In the genomic region with DNA sequence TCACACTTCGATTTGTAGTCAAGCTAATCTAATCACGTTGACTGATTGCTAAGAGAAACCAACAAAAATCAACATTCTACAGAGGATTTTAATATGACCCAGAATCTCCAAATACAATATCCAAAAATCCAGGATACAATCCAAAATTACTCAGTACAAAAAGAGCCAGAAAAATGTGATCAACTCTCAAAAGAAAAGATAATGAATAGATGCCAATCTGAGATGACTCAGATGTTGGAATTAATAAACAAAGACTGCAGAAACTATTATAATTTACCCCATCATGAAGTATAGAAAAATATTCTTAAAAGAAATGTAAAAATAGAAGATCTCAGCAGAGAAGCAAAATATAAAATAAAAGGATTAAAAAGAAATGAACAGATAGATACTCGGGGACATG, we compare ENCODE assay signal across 20 cellular contexts. TPM values are rescaled to one million over a fixed set of nuclear protein-coding genes. Genes with fewer than 3 reads are reported as not detected.
DNase-seq lines count a peak whose midpoint lies in the region; ATAC-seq and TF ChIP-seq lines count a peak whose summit lies in the region.
"Had no signal": no experiment of that assay in that cellular context is flagged by ENCODE, and none has a peak within 500 bp of the region (broad histone marks: within the 10 kb centered on the region; RNA-seq: fewer than 3 reads in every experiment).

No MANE protein-coding gene starts in this region.

- no peak overlapping the region for H4K8ac ChIP-seq in IMR-90 (ENCODE audit: low read depth in 2 of 2, low read length in 2 of 2)
- H4K8ac ChIP-seq in mesenchymal stem cell (ENCODE audit: low read length), result no peak overlapping the region

- BruUV-seq in IMR-90 (replicated peaks; lab: Mats Ljungman, UMichigan), result no TSS peak

- TF ChIP-seq POLR2A in IMR-90 (IDR thresholded peaks at IDR 0.05; ENCODE audit: low read depth, low read length) (no peak), ovary (IDR thresholded peaks at IDR 0.05) (no peak)

- no peaks in the 10 kb centered on the region for H3K4me1 ChIP-seq in IMR-90 (ENCODE audit: control insufficient read depth, insufficient read depth, low read length)
- peaks cover 3% of the 10 kb centered on the region for H3K4me1 ChIP-seq in mesenchymal stem cell (ENCODE audit: control insufficient read depth, insufficient read depth, low read depth, low read length)
- peaks cover 2% of the 10 kb centered on the region for H3K4me1 ChIP-seq in ovary (ENCODE audit: insufficient read depth)

- H2BK120ac ChIP-seq in IMR-90 (ENCODE audit: low read depth, low read length) (no peak overlapping the region), mesenchymal stem cell (ENCODE audit: low read depth, low read length) (no peak overlapping the region)

- no peak overlapping the region for H3K4me3 ChIP-seq in AG10803 (ENCODE audit: low read length)
- H3K4me3 ChIP-seq in IMR-90 (ENCODE audit: insufficient read depth, low read depth, low read length), result no peak overlapping the region
- H3K4me3 ChIP-seq in mesenchymal stem cell (ENCODE audit: insufficient read depth in 1 of 2, low read depth in 1 of 2, low read length in 2 of 2), result peak overlapping the region in 1 of 2 experiments; percentile 52
- H3K4me3 ChIP-seq in ovary, result no peak overlapping the region
- H3K4me3 ChIP-seq: GM23338, K562, SJSA1 had no signal

- DNase-seq in AG10803 (ENCODE audit: low read depth) (peak; percentile 17), IMR-90 (no peak), mesenchymal stem cell (no peak), ovary (no peak), ecto neural progenitor cell (ENCODE audit: low spot score) (no peak), CD14-positive monocyte (ENCODE audit: low spot score) (no peak)
- no peak for DNase-seq in central memory CD8-positive, alpha-beta T cell (ENCODE audit: low spot score in 2 of 2)
- DNase-seq: Calu3; CD4-positive, alpha-beta T cell; NCI-H1092 treated with DMSO at 0.1 percent for 48 hours; NCI-H1694; NCI-H2107; NCI-H226; NCI-H526; PC-3 had no signal

- H4K91ac ChIP-seq in IMR-90 (ENCODE audit: insufficient read depth, low read depth, low read length) (no peak overlapping the region), mesenchymal stem cell (ENCODE audit: low read length) (no peak overlapping the region)

- peak; percentile 17; the same call in 1 of the 2 replicates for ATAC-seq in IMR-90 (ENCODE audit: low read depth)
- ATAC-seq in central memory CD8-positive, alpha-beta T cell (replicated peaks; ENCODE audit: extremely low read depth, poor library complexity, severe bottlenecking), result no peak
- no peak for ATAC-seq in HG03521 (IDR thresholded peaks at IDR 0.05; ENCODE audit: unreplicated experiment)
- ATAC-seq: GM23338, K562, PC-3 had no signal

- H3K56ac ChIP-seq in IMR-90 (ENCODE audit: extremely low read depth, insufficient read depth, low read length), result no peak overlapping the region

- H3K36me3 ChIP-seq in IMR-90 (ENCODE audit: control insufficient read depth, insufficient read depth, low read length) (peaks cover 18% of the 10 kb centered on the region), mesenchymal stem cell (ENCODE audit: control insufficient read depth in 1 of 2, insufficient read depth in 2 of 2, low read depth in 1 of 2, low read length in 2 of 2) (peaks cover 22 to 56% of the 10 kb centered on the region in 2 experiments), ovary (no peaks in the 10 kb centered on the region)

- H3K4me1 Mint-ChIP-seq in central memory CD8-positive, alpha-beta T cell, result peaks cover 8% of the 10 kb centered on the region
- peaks cover 24% of the 10 kb centered on the region for H3K4me1 Mint-ChIP-seq in CD14-positive monocyte
- H3K4me1 Mint-ChIP-seq: GM23338 had no signal

- H2BK20ac ChIP-seq in IMR-90 (ENCODE audit: low read depth, low read length), result no peak overlapping the region

- TF ChIP-seq CTCF in AG10803 (conservative IDR thresholded peaks at IDR 0.05; ENCODE audit: low read length), result no peak
- TF ChIP-seq CTCF in IMR-90 (conservative IDR thresholded peaks at IDR 0.05; ENCODE audit: low read depth, low read length), result no peak
- TF ChIP-seq CTCF in ovary (IDR thresholded peaks at IDR 0.05), result no peak
- TF ChIP-seq CTCF in CD14-positive monocyte (IDR thresholded peaks at IDR 0.05), result no peak

- H3K9ac ChIP-seq in IMR-90 (ENCODE audit: low read depth, low read length) (no peak overlapping the region), mesenchymal stem cell (ENCODE audit: low read length) (peak overlapping the region; percentile 51)

- peaks cover 7% of the 10 kb centered on the region for H3K9me1 ChIP-seq in IMR-90 (ENCODE audit: insufficient read depth, low read length)

- H3K14ac ChIP-seq in IMR-90 (replicated peaks; ENCODE audit: low read depth, low read length), result no peak overlapping the region
- no peak overlapping the region for H3K14ac ChIP-seq in mesenchymal stem cell (ENCODE audit: low read length in 2 of 2)

- H2AK5ac ChIP-seq in IMR-90 (ENCODE audit: low read depth, low read length) (no peak overlapping the region), mesenchymal stem cell (ENCODE audit: low read length, severe bottlenecking) (no peak overlapping the region)

- H3K23ac ChIP-seq in IMR-90 (ENCODE audit: low read depth, low read length) (no peak overlapping the region), mesenchymal stem cell (ENCODE audit: low read length in 2 of 2) (no peak overlapping the region)

- no peak overlapping the region for H4K5ac ChIP-seq in IMR-90 (ENCODE audit: low read depth, low read length)

- H3K79me1 ChIP-seq in IMR-90 (ENCODE audit: low read depth in 1 of 2, low read length in 2 of 2) (no peaks in the 10 kb centered on the region; a peak in 3 of 4 replicates), mesenchymal stem cell (replicated peaks; ENCODE audit: low read length, poor library complexity, severe bottlenecking) (peaks cover 9% of the 10 kb centered on the region)

- no peak for TF ChIP-seq EP300 in ovary (IDR thresholded peaks at IDR 0.05)

- H2AFZ ChIP-seq in IMR-90 (replicated peaks; ENCODE audit: low read length, poor library complexity) (no peak overlapping the region), mesenchymal stem cell (ENCODE audit: low read depth, low read length) (no peak overlapping the region)
- H2AFZ ChIP-seq: GM23338 had no signal

- H2BK15ac ChIP-seq in IMR-90 (ENCODE audit: low read depth, low read length) (no peak overlapping the region), mesenchymal stem cell (ENCODE audit: low read depth, poor library complexity, severe bottlenecking) (no peak overlapping the region)

- no peak overlapping the region for H3K4me3 Mint-ChIP-seq in central memory CD8-positive, alpha-beta T cell
- no peak overlapping the region for H3K4me3 Mint-ChIP-seq in CD14-positive monocyte
- H3K4me3 Mint-ChIP-seq: CD4-positive, alpha-beta T cell; GM23338 had no signal

- H2BK12ac ChIP-seq in mesenchymal stem cell (ENCODE audit: low read length in 2 of 2), result no peak overlapping the region

- no peak overlapping the region for H2AK9ac ChIP-seq in IMR-90 (replicated peaks; ENCODE audit: low read depth, low read length, poor library complexity)

- H2BK5ac ChIP-seq in IMR-90 (ENCODE audit: low read depth, low read length, poor library complexity, severe bottlenecking) (no peak overlapping the region), mesenchymal stem cell (ENCODE audit: low read depth, low read length, poor library complexity, severe bottlenecking) (no peak overlapping the region)

- intact Hi-C loops in IMR-90 (cut with micrococcal nuclease), result no loop called here
- intact Hi-C loops in ovary (cut with DNase I), result no loop called here
- intact Hi-C loops in CD14-positive monocyte (cut with micrococcal nuclease), result no loop called here

- no peaks in the 10 kb centered on the region for H3K27me3 ChIP-seq in IMR-90 (ENCODE audit: control insufficient read depth, insufficient read depth, low read length)
- no peaks in the 10 kb centered on the region for H3K27me3 ChIP-seq in mesenchymal stem cell (ENCODE audit: control insufficient read depth in 1 of 2, insufficient read depth in 1 of 2, low read length in 2 of 2)
- no peaks in the 10 kb centered on the region for H3K27me3 ChIP-seq in ovary
- H3K27me3 ChIP-seq: SJSA1 had no signal

- H3K4ac ChIP-seq in IMR-90 (ENCODE audit: low read depth, low read length) (no peak overlapping the region), mesenchymal stem cell (ENCODE audit: low read depth in 1 of 2, low read length in 2 of 2) (no peak overlapping the region)

- CTCF ChIA-PET in IMR-90 (lab: Yijun Ruan, JAX), result no interaction called here

- no peaks in the 10 kb centered on the region for H4K20me1 ChIP-seq in IMR-90 (ENCODE audit: insufficient read depth, low read length)

- H3K27ac Mint-ChIP-seq in central memory CD8-positive, alpha-beta T cell (ENCODE audit: low read depth), result peak overlapping the region; percentile 8
- H3K27ac Mint-ChIP-seq in CD14-positive monocyte, result no peak overlapping the region
- H3K27ac Mint-ChIP-seq: CD4-positive, alpha-beta T cell; GM23338 had no signal

- 100% methylated on average over 1 of the region's 3 CpGs; no CpG with 5 or more reads in 1 of the 2 experiments for whole genome bisulfite sequencing in IMR-90 (ENCODE audit: extremely low coverage in 2 of 2, insufficient read length in 1 of 2), 2 experiments
- 95% methylated on average over 3 of the region's 3 CpGs for WGBS in mesenchymal stem cell
- 33 to 45% (median 36%) methylated on average over 3 of the region's 3 CpGs for WGBS in ovary, 3 donors

- H3K27ac ChIP-seq in IMR-90 (ENCODE audit: insufficient read depth, low read length), result no peak overlapping the region
- no peak overlapping the region for H3K27ac ChIP-seq in mesenchymal stem cell (ENCODE audit: low read length, poor library complexity, severe bottlenecking)
- H3K27ac ChIP-seq in ovary, result no peak overlapping the region
- H3K27ac ChIP-seq: HL-60, SJSA1 had no signal

- no peaks in the 10 kb centered on the region for H3K27me3 Mint-ChIP-seq in central memory CD8-positive, alpha-beta T cell
- H3K27me3 Mint-ChIP-seq in CD14-positive monocyte (ENCODE audit: low read depth in 3 of 3), result no peaks in the 10 kb centered on the region
- H3K27me3 Mint-ChIP-seq: CD4-positive, alpha-beta T cell had no signal

- POLR2A ChIA-PET in IMR-90 (lab: Charles Lee; ENCODE audit: unreplicated experiment), result no interaction called here

- dilution Hi-C loops in IMR-90 (cut with HindIII; ENCODE audit: low sequenced_read_pairs, unreplicated experiment), result no loop called here

- H3K9me3 ChIP-seq in IMR-90 (ENCODE audit: control insufficient read depth, insufficient read depth, low read length), result no peaks in the 10 kb centered on the region
- H3K9me3 ChIP-seq in mesenchymal stem cell (ENCODE audit: control insufficient read depth, low read length), result no peaks in the 10 kb centered on the region
- H3K9me3 ChIP-seq in ovary, result no peaks in the 10 kb centered on the region
- H3K9me3 ChIP-seq: SJSA1 had no signal

- H3K36me3 Mint-ChIP-seq in central memory CD8-positive, alpha-beta T cell (ENCODE audit: insufficient read depth), result peaks cover 34% of the 10 kb centered on the region
- peaks cover 39 to 42% of the 10 kb centered on the region in 2 donors for H3K36me3 Mint-ChIP-seq in CD14-positive monocyte

- no peak overlapping the region for H3K18ac ChIP-seq in IMR-90 (ENCODE audit: low read depth, low read length)
- H3K18ac ChIP-seq in mesenchymal stem cell (ENCODE audit: low read depth in 1 of 2, low read length in 2 of 2), result no peak overlapping the region

- no peaks in the 10 kb centered on the region for H3K9me3 Mint-ChIP-seq in central memory CD8-positive, alpha-beta T cell
- H3K9me3 Mint-ChIP-seq in CD14-positive monocyte, result no peaks in the 10 kb centered on the region
- H3K9me3 Mint-ChIP-seq: CD4-positive, alpha-beta T cell; GM23338 had no signal

- TF ChIP-seq RAD21 in IMR-90 (IDR thresholded peaks at IDR 0.05; ENCODE audit: low read length), result no peak

- no peak overlapping the region for H3K4me2 ChIP-seq in IMR-90 (ENCODE audit: low read depth, low read length)
- H3K4me2 ChIP-seq in mesenchymal stem cell (ENCODE audit: low read length, poor library complexity, severe bottlenecking), result no peak overlapping the region
- H3K4me2 ChIP-seq: GM23338 had no signal

- in situ Hi-C loops in IMR-90 (cut with MboI; ENCODE audit: low sequenced_read_pairs), result no loop called here

RNA-seq across cellular contexts. Expression of gene HACL1, which starts 22.3 kb away (rescaled TPM):
- total RNA-seq in IMR-90 (2012; rRNA removed), result 28.1 and 31.4 TPM in 2 replicates
- polyA plus RNA-seq in IMR-90 (2012; rRNA removed), result 9.9 and 11.1 TPM in 2 replicates
- 5.4 and 7.0 TPM in 2 replicates for polyA plus RNA-seq in IMR-90 (2012; cell fraction: cytosol; rRNA removed)
- 7.2 and 16.3 TPM in 2 replicates for polyA plus RNA-seq in IMR-90 (2012; cell fraction: nucleus; rRNA removed; ENCODE audit: low replicate concordance)
- 9.2 TPM for polyA plus RNA-seq in mesenchymal stem cell (2013, experiment 1 of 2)
- polyA plus RNA-seq in mesenchymal stem cell (2013, experiment 2 of 2), result 9.0 TPM
- total RNA-seq in ovary, result 10 to 100 TPM; 11.3 to 22.7 (median 19.7) TPM
- polyA plus RNA-seq in ovary, result 10 to 100 TPM; 13.4 to 15.1 TPM
- 10 to 100 TPM; 22.3 to 27.2 TPM for polyA plus RNA-seq in CD14-positive monocyte

RNA-seq across cellular contexts. Expression of gene BTD, which starts 22.5 kb away (rescaled TPM):
- 14.2 and 21.1 TPM in 2 replicates for total RNA-seq in IMR-90 (2012; rRNA removed)
- polyA plus RNA-seq in IMR-90 (2012; rRNA removed), result 12.0 and 14.8 TPM in 2 replicates
- polyA plus RNA-seq in IMR-90 (2012; cell fraction: cytosol; rRNA removed), result 9.0 and 13.6 TPM in 2 replicates
- 7.5 and 11.5 TPM in 2 replicates for polyA plus RNA-seq in IMR-90 (2012; cell fraction: nucleus; rRNA removed; ENCODE audit: low replicate concordance)
- 16.3 TPM for polyA plus RNA-seq in mesenchymal stem cell (2013, experiment 1 of 2)
- 15.8 TPM for polyA plus RNA-seq in mesenchymal stem cell (2013, experiment 2 of 2)
- total RNA-seq in ovary, result 10 to 100 TPM; 19.8 to 40.3 (median 30.2) TPM
- polyA plus RNA-seq in ovary, result 10 to 100 TPM; 24.5 to 44.1 TPM
- polyA plus RNA-seq in CD14-positive monocyte, result 10 to 100 TPM; 19.3 to 24.0 TPM

RNA-seq across cellular contexts. Expression of gene COLQ, which starts 57.6 kb away (rescaled TPM):
- total RNA-seq in IMR-90 (2012; rRNA removed) (under 0.01 and 0.18 TPM in 2 replicates), ovary (1 to 10 TPM; 1.9 to 6.1 (median 3.6) TPM)
- polyA plus RNA-seq in IMR-90 (2012; rRNA removed) (0.65 and 1.0 TPM in 2 replicates), ovary (1 to 10 TPM; 1.9 to 2.8 TPM), CD14-positive monocyte (under 1 TPM; 0.23 to 0.73 TPM)
- 0.21 and 0.30 TPM in 2 replicates for polyA plus RNA-seq in IMR-90 (2012; cell fraction: cytosol; rRNA removed)
- polyA plus RNA-seq in IMR-90 (2012; cell fraction: nucleus; rRNA removed; ENCODE audit: low replicate concordance), result 5.7 and 6.6 TPM in 2 replicates
- polyA plus RNA-seq in mesenchymal stem cell (2013, experiment 1 of 2), result 0.37 TPM
- 0.47 TPM for polyA plus RNA-seq in mesenchymal stem cell (2013, experiment 2 of 2)
